ENCODE assay signal across 17 cellular contexts in the genomic region with DNA sequence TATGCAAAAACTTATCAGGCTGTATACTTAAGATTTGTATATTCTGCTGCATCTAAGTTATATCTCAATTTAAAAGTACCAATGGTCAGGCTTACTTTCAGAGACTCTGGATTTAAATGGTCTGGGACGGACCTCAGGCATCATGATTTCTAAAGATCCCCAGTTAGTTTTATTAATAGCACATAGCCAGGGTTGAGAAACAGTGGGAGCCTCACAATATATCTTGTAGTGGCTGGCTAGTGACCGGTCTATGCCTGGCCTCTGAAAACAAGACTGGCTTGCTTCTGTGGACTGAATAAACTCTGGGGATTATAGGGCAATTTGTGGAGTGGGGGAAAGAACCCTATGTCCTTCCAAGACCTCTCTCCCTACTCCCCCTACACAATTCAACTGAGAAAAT.
A peak's percentile ranks its signal among the peaks of the same experiment; 100 is the strongest.
DNase-seq lines count a peak whose midpoint lies in the region; ATAC-seq, FAIRE-seq and TF ChIP-seq lines count a peak whose summit lies in the region.
"Had no signal": no experiment of that assay in that cellular context is flagged by ENCODE, and none has a peak within 500 bp of the region (broad histone marks: within the 10 kb centered on the region; RNA-seq: fewer than 3 reads in every experiment).

No MANE protein-coding gene starts in this region.

- H3K36me3 ChIP-seq in Karpas-422 (ENCODE audit: insufficient read depth, low read length) (no peaks in the 10 kb centered on the region), K562 (ENCODE audit: control insufficient read depth, insufficient read depth, low read length) (no peaks in the 10 kb centered on the region), neuronal stem cell (replicated peaks in 1 of 2; ENCODE audit: control insufficient read depth in 2 of 2, insufficient read depth in 2 of 2, low read length in 2 of 2) (no peaks in the 10 kb centered on the region)
- H3K36me3 ChIP-seq: BLaER1 had no signal

- H3K79me1 ChIP-seq in neuronal stem cell (ENCODE audit: low read depth, low read length), result no peaks in the 10 kb centered on the region

- H2BK15ac ChIP-seq in neuronal stem cell (ENCODE audit: low read length), result no peak overlapping the region

- no peak overlapping the region for H2BK12ac ChIP-seq in neuronal stem cell (ENCODE audit: low read length)

- no peak overlapping the region for H2BK120ac ChIP-seq in neuronal stem cell (ENCODE audit: low read depth, low read length)

- in situ Hi-C loops in K562 (cut with MboI), result no loop called here

- H3K23ac ChIP-seq in neuronal stem cell (ENCODE audit: low read depth, low read length, poor library complexity), result no peak overlapping the region

- H3K4me3 ChIP-seq in Karpas-422 (ENCODE audit: low read length) (peak overlapping the region; percentile 55), K562 (no peak overlapping the region), neuronal stem cell (ENCODE audit: low read length in 2 of 2) (no peak overlapping the region)
- H3K4me3 ChIP-seq: BLaER1, GM12878, GM23338 had no signal

- peak overlapping the region; percentile 92 for H3K27ac ChIP-seq in Karpas-422 (ENCODE audit: low read length)
- no peak overlapping the region for H3K27ac ChIP-seq in K562 (ENCODE audit: extremely low read depth, low read depth, low read length)
- no peak overlapping the region for H3K27ac ChIP-seq in neuronal stem cell (replicated peaks; ENCODE audit: low read length)
- H3K27ac ChIP-seq: BLaER1, C4-2B had no signal

- no peak overlapping the region for H4K8ac ChIP-seq in neuronal stem cell (ENCODE audit: low read depth, low read length)

- FAIRE-seq in K562 (lab: Jason Lieb, UNC) (no peak), H54 (lab: Jason Lieb, UNC) (no peak)
- FAIRE-seq: G401.6, GM12878 had no signal

- no peak overlapping the region for H3K14ac ChIP-seq in neuronal stem cell (ENCODE audit: low read length)

- no peaks in the 10 kb centered on the region for H3K9me3 ChIP-seq in Karpas-422 (ENCODE audit: low read length)
- no peaks in the 10 kb centered on the region for H3K9me3 ChIP-seq in K562 (replicated peaks; ENCODE audit: control insufficient read depth, insufficient read depth, low read depth, low read length)
- H3K9me3 ChIP-seq in neuronal stem cell (replicated peaks in 1 of 2; ENCODE audit: control insufficient read depth in 2 of 2, insufficient read depth in 1 of 2, low read depth in 1 of 2, low read length in 2 of 2), result no peaks in the 10 kb centered on the region
- H3K9me3 ChIP-seq: BLaER1, Caco-2 had no signal

- no peaks in the 10 kb centered on the region for H3K27me3 ChIP-seq in Karpas-422 (ENCODE audit: low read length)
- H3K27me3 ChIP-seq in K562 (ENCODE audit: control insufficient read depth in 2 of 2, insufficient read depth in 2 of 2, low read length in 2 of 2), result no peaks in the 10 kb centered on the region
- H3K27me3 ChIP-seq in neuronal stem cell (ENCODE audit: control insufficient read depth in 3 of 3, insufficient read depth in 3 of 3, low read depth in 1 of 3, low read length in 3 of 3), result peaks cover 0 to 29% (median 0%) of the 10 kb centered on the region in 3 experiments
- H3K27me3 ChIP-seq: BLaER1 had no signal

- ATAC-seq in K562 (no peak), HG02885 (IDR thresholded peaks at IDR 0.05; ENCODE audit: poor library complexity, unreplicated experiment) (no peak)
- ATAC-seq: CD8-positive, alpha-beta T cell; GM12878; GM23338 had no signal

- H3K9ac ChIP-seq in Karpas-422 (ENCODE audit: low read length) (peak overlapping the region; percentile 34), K562 (ENCODE audit: insufficient read depth in 1 of 2, low read depth in 2 of 2, low read length in 2 of 2) (no peak overlapping the region), neuronal stem cell (ENCODE audit: low read depth, low read length, poor library complexity) (no peak overlapping the region)
- H3K9ac ChIP-seq: BLaER1 had no signal

- H2AK5ac ChIP-seq in neuronal stem cell (ENCODE audit: low read depth, low read length), result peak overlapping the region; percentile 3

- no peak for TF ChIP-seq RAD21 in K562 (CRISPR knock-in tag; conservative IDR thresholded peaks at IDR 0.05 in 1 of 2, IDR thresholded peaks at IDR 0.05 in 1 of 2)

- TF ChIP-seq CTCF in K562 (IDR thresholded peaks at IDR 0.05 in 2 of 3, conservative IDR thresholded peaks at IDR 0.05 in 1 of 3; ENCODE audit: insufficient read depth in 2 of 3, low read depth in 1 of 3, low read length in 3 of 3), result no peak

- no peak overlapping the region for H4K91ac ChIP-seq in neuronal stem cell (ENCODE audit: low read depth, low read length, poor library complexity)

- no peak overlapping the region for H2BK5ac ChIP-seq in neuronal stem cell (ENCODE audit: low read length)

- intact Hi-C loops in K562 (cut with micrococcal nuclease), result no loop called here

- H3K9me2 ChIP-seq in Karpas-422 (replicated peaks; ENCODE audit: insufficient read depth, low read length), result no peaks in the 10 kb centered on the region

- 68% methylated on average over 2 of the region's 2 CpGs for WGBS in K562 (ENCODE audit: insufficient coverage, low coverage, missing lambda C conversion rate)
- WGBS in neuronal stem cell (ENCODE audit: extremely low coverage in 2 of 2, insufficient read length in 2 of 2, insufficient replicate concordance in 1 of 2), 2 donors, result no CpG with 5 or more reads among the region's 2 CpGs

- no peak overlapping the region for H3K4ac ChIP-seq in neuronal stem cell (ENCODE audit: low read length)

- H2AFZ ChIP-seq in Karpas-422 (ENCODE audit: low read length), result peak overlapping the region; percentile 57
- H2AFZ ChIP-seq in K562 (ENCODE audit: low read depth, low read length), result peak overlapping the region; percentile 66
- no peak overlapping the region for H2AFZ ChIP-seq in neuronal stem cell (ENCODE audit: low read length)

- H3K4me2 ChIP-seq in Karpas-422 (ENCODE audit: low read depth, low read length, poor library complexity, severe bottlenecking) (peak overlapping the region; percentile 84), K562 (ENCODE audit: insufficient read depth, low read length) (no peak overlapping the region), neuronal stem cell (ENCODE audit: insufficient read depth, low read length, poor library complexity, severe bottlenecking) (no peak overlapping the region)
- H3K4me2 ChIP-seq: BLaER1, GM23338 had no signal

- no peaks in the 10 kb centered on the region for H3K9me1 ChIP-seq in K562 (ENCODE audit: control insufficient read depth, insufficient read depth, low read length)

- H3K18ac ChIP-seq in neuronal stem cell (ENCODE audit: low read length), result no peak overlapping the region

- peaks cover 75% of the 10 kb centered on the region for H3K4me1 ChIP-seq in Karpas-422 (ENCODE audit: low read length)
- H3K4me1 ChIP-seq in K562 (replicated peaks in 1 of 2; ENCODE audit: control insufficient read depth in 2 of 2, insufficient read depth in 2 of 2, low read length in 2 of 2), result peaks cover 10 to 12% of the 10 kb centered on the region in 2 experiments
- peaks cover 6 to 12% of the 10 kb centered on the region in 2 donors for H3K4me1 ChIP-seq in neuronal stem cell (ENCODE audit: control insufficient read depth in 2 of 2, insufficient read depth in 1 of 2, low read depth in 1 of 2, low read length in 2 of 2)

- H3K79me2 ChIP-seq in Karpas-422 (ENCODE audit: low read length) (no peaks in the 10 kb centered on the region), K562 (ENCODE audit: control insufficient read depth, insufficient read depth, low read length) (no peaks in the 10 kb centered on the region)

- TF ChIP-seq POLR2A in K562 (conservative IDR thresholded peaks at IDR 0.05) (no peak), H54 (IDR thresholded peaks at IDR 0.05; ENCODE audit: low read depth, low read length) (no peak)

- no TSS peak for BruUV-seq in K562 (replicated peaks; lab: Mats Ljungman, UMichigan)

- DNase-seq in Karpas-422 (no peak), K562 (ENCODE audit: extremely low read depth in 1 of 4, low spot score in 3 of 4) (no peak), neuronal stem cell (ENCODE audit: low spot score) (no peak), SW 1271 (lab: John Stamatoyannopoulos, UW) (no peak), H54 (ENCODE audit: insufficient read length, low spot score) (no peak)
- DNase-seq: Caco-2; CD4-positive, CD25-positive, alpha-beta regulatory T cell; CD8-positive, alpha-beta T cell; DMS153; DND-41; H7 had no signal

- no peak for TF ChIP-seq EP300 in K562 (IDR thresholded peaks at IDR 0.05; ENCODE audit: low read length)

- POLR2A ChIA-PET in K562 (lab: Yijun Ruan, JAX), result interaction anchor here (0.8 to 1.4 kb wide), 2 partner anchors 219 to 303 kb away, joined by 3 to 6 read pairs; partner anchors contain the start of gene AFTPH

- H4K20me1 ChIP-seq in Karpas-422 (ENCODE audit: insufficient read depth, low read depth, low read length) (no peaks in the 10 kb centered on the region), K562 (replicated peaks; ENCODE audit: control insufficient read depth, insufficient read depth, low read length) (no peaks in the 10 kb centered on the region)
- H4K20me1 ChIP-seq: BLaER1 had no signal

- CTCF ChIA-PET in K562 (lab: Yijun Ruan, JAX; ENCODE audit: low intra/inter-chr PET ratio), result no interaction called here

TF ChIP-seq in K562, 482 proteins besides CTCF, POLR2A, EP300 and RAD21 (continues in another document):
- TF ChIP-seq SRSF1 (IDR thresholded peaks at IDR 0.05; ENCODE audit: low read depth, low read length) (no peak), HDAC8 (tag; IDR thresholded peaks at IDR 0.05) (no peak), NKRF (IDR thresholded peaks at IDR 0.05; ENCODE audit: borderline replicate concordance) (no peak), SPI1 (IDR thresholded peaks at IDR 0.05; ENCODE audit: borderline replicate concordance, low read depth, low read length) (no peak), ZNF507 (tag; conservative IDR thresholded peaks at IDR 0.05) (no peak)
